In genomic region chr14:48243900-48244299, GRCh38 we compare ENCODE assay signal across 28 cellular contexts.
"Had no signal": no experiment of that assay in that cellular context is flagged by ENCODE, and none has a peak within 500 bp of the region (broad histone marks: within the 10 kb centered on the region; RNA-seq: fewer than 3 reads in every experiment).

No MANE protein-coding gene starts in this region.

- H3K79me2 ChIP-seq: hepatocyte had no signal

- H3K4me1 ChIP-seq: colonic mucosa, esophagus muscularis mucosa, esophagus squamous epithelium, foreskin keratinocyte, gastrocnemius medialis, gastroesophageal sphincter, heart left ventricle, heart right ventricle had no signal

- H3K27me3 Mint-ChIP-seq: dendritic cell treated with granulocyte-macrophage colony-stimulating factor and Interleukin-4, amounts not matched to agents 40 ng/mL and 50 ng/mL, for 4 days; effector memory CD8-positive, alpha-beta T cell had no signal

- H3K36me3 ChIP-seq: colonic mucosa, esophagus muscularis mucosa, esophagus squamous epithelium, gastrocnemius medialis, gastroesophageal sphincter, heart left ventricle, heart right ventricle had no signal

- H3K4me2 ChIP-seq: hepatocyte had no signal

- ATAC-seq: effector memory CD8-positive, alpha-beta T cell; esophagus mucosa; foreskin keratinocyte; gastrocnemius medialis; gastroesophageal sphincter; heart left ventricle; heart right ventricle had no signal

- H3K27ac ChIP-seq: colonic mucosa, coronary artery, dorsolateral prefrontal cortex, epithelial cell of prostate, esophagus muscularis mucosa, esophagus squamous epithelium, foreskin keratinocyte, gastrocnemius medialis, gastroesophageal sphincter, heart left ventricle, heart right ventricle, hepatocyte had no signal

- H3K27me3 ChIP-seq: colonic mucosa, dorsolateral prefrontal cortex, esophagus muscularis mucosa, esophagus squamous epithelium, foreskin keratinocyte, gastrocnemius medialis, gastroesophageal sphincter, heart left ventricle, heart right ventricle, hepatocyte had no signal

- DNase-seq: colonic mucosa; cortex of kidney; dermis blood vessel endothelial cell; dorsolateral prefrontal cortex; effector CD4-positive, alpha-beta T cell; effector CD8-positive, alpha-beta T cell; effector memory CD4-positive, alpha-beta T cell; effector memory CD8-positive, alpha-beta T cell; endodermal cell; erythroblast; esophagus squamous epithelium; foreskin fibroblast; foreskin keratinocyte; foreskin melanocyte; gastrocnemius medialis; glutamatergic neuron; head of caudate nucleus; heart left ventricle; heart right ventricle had no signal

- H3K9me3 Mint-ChIP-seq: dendritic cell treated with granulocyte-macrophage colony-stimulating factor and Interleukin-4, amounts not matched to agents 40 ng/mL and 50 ng/mL, for 4 days had no signal

- H3K4me3 ChIP-seq: colonic mucosa, coronary artery, dorsolateral prefrontal cortex, esophagus muscularis mucosa, esophagus squamous epithelium, gastrocnemius medialis, gastroesophageal sphincter, heart left ventricle, heart right ventricle, hepatocyte had no signal

- H2AFZ ChIP-seq: hepatocyte had no signal

- H3K4me3 Mint-ChIP-seq: dendritic cell treated with granulocyte-macrophage colony-stimulating factor and Interleukin-4, amounts not matched to agents 40 ng/mL and 50 ng/mL, for 4 days; effector memory CD8-positive, alpha-beta T cell; endodermal cell had no signal

- H3K9me3 ChIP-seq: colonic mucosa, esophagus muscularis mucosa, esophagus squamous epithelium, gastrocnemius medialis, gastroesophageal sphincter, heart left ventricle, heart right ventricle had no signal

- FAIRE-seq: endometrium, endothelial cell of umbilical vein had no signal

- H3K27ac Mint-ChIP-seq: dendritic cell treated with granulocyte-macrophage colony-stimulating factor and Interleukin-4, amounts not matched to agents 40 ng/mL and 50 ng/mL, for 4 days; effector memory CD8-positive, alpha-beta T cell; endodermal cell had no signal
